In the genomic region with DNA sequence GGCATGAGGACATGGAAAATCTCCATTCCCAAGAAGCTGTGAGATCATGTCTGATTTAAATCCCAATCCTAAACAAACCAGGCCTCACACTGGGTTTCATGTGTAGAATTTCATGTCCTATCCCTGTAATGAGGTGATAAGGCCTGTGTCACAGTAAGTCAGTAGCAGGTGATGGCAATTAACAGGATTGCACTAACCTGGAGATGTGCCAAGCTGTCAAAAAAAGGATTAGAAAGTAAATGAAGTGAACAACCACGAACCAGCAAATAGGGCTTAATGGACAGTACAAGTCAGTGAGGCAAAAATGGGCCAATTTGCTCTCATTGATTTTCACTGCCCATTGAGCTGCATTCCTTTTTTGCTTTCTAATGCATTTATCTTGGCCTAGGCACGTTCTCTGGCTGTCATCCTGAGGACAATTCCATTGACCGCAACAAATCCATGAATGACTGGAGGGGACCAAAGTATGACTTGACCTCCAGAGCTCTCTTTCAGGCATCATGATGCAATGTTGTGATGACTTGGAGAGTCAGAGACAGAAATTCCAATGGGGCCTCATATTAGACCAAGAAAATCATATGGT, we compare ENCODE assay signal across 1 cellular context.
TF ChIP-seq lines count a peak whose summit lies in the region.

No MANE protein-coding gene starts in this region.

TF ChIP-seq in H1, 55 proteins besides CTCF, POLR2A, EP300 and RAD21:
- no peak for TF ChIP-seq SP1 (IDR thresholded peaks at IDR 0.05; ENCODE audit: low read depth, low read length)
- TF ChIP-seq KDM1A (IDR thresholded peaks at IDR 0.05; ENCODE audit: borderline replicate concordance, low read length): no peak
- TF ChIP-seq HDAC6 (IDR thresholded peaks at IDR 0.05; ENCODE audit: low read depth, low read length): no peak
- TF ChIP-seq EZH2 (IDR thresholded peaks at IDR 0.05; ENCODE audit: low read depth, low read length, severe bottlenecking): no peak
- no peak for TF ChIP-seq CTBP2 (IDR thresholded peaks at IDR 0.05; ENCODE audit: borderline replicate concordance, insufficient read depth, insufficient read length, low read length)
- TF ChIP-seq ZNF274 (IDR thresholded peaks at IDR 0.05; ENCODE audit: borderline replicate concordance, extremely low read depth, low read length): no peak
- TF ChIP-seq TEAD4 (IDR thresholded peaks at IDR 0.05; ENCODE audit: low read depth, low read length): no peak
- no peak for TF ChIP-seq TCF12 (IDR thresholded peaks at IDR 0.05; ENCODE audit: low read depth, low read length)
- no peak for TF ChIP-seq NRF1 (IDR thresholded peaks at IDR 0.05; ENCODE audit: low read depth, low read length)
TF ChIP-seq in H1: peak in this region for 0.
